In genomic region chr1:206979379-206980043, GRCh38 we compare ENCODE assay signal across 1 cellular context.
TF ChIP-seq lines count a peak whose summit lies in the region.

No MANE protein-coding gene starts in this region.

TF ChIP-seq in HepG2, 621 proteins besides CTCF, POLR2A, EP300 and RAD21:
- TF ChIP-seq TRIM24 (CRISPR knock-in tag; IDR thresholded peaks at IDR 0.05) (no peak), ZNF646 (CRISPR knock-in tag; IDR thresholded peaks at IDR 0.05) (no peak), STAG1 (CRISPR knock-in tag; IDR thresholded peaks at IDR 0.05) (peak; percentile 85), TRAFD1 (CRISPR knock-in tag; IDR thresholded peaks at IDR 0.05; ENCODE audit: borderline replicate concordance) (no peak), SMC3 (IDR thresholded peaks at IDR 0.05; ENCODE audit: low read length) (peak; percentile 59; the same call in 1 of the 2 replicates)
